8 cellular contexts compared by ENCODE assay signal in the genomic region with DNA sequence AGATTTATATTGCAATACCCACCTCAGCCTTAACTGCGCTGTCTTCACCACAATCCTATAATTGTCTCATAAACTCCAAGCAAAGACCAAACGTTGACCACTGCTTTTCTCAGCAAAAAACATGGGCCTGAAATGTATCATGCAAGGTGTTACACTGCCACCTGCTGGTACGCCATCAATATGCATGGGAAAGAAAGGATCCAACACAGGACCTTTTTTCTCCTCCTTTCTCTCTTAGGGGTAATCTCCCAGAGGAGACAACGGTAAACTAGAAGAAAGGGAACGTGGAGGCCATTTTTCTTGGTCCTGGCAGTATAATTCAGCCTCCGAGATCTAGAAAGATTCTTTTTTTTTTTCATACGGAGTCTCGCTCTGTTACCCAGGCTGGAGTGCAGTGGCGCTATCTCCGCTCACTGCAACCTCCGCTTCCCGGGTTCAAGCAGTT.
A peak's percentile ranks its signal among the peaks of the same experiment; 100 is the strongest.
DNase-seq lines count a peak whose midpoint lies in the region; ATAC-seq and FAIRE-seq lines count a peak whose summit lies in the region.

No MANE protein-coding gene starts in this region.

- H3K4me1 Mint-ChIP-seq in central memory CD8-positive, alpha-beta T cell: peaks cover 5% of the 10 kb centered on the region

- no peaks in the 10 kb centered on the region for H3K9me3 Mint-ChIP-seq in central memory CD8-positive, alpha-beta T cell

- H3K4me3 Mint-ChIP-seq in central memory CD8-positive, alpha-beta T cell: no peak overlapping the region

- ATAC-seq in GM18517 (IDR thresholded peaks at IDR 0.05; ENCODE audit: unreplicated experiment): peak; percentile 96
- peak; percentile 95 for ATAC-seq in HG03159 (IDR thresholded peaks at IDR 0.05; ENCODE audit: unreplicated experiment)
- ATAC-seq in central memory CD8-positive, alpha-beta T cell (replicated peaks; ENCODE audit: extremely low read depth, poor library complexity, severe bottlenecking): peak; percentile 99

- H3K27me3 Mint-ChIP-seq in central memory CD8-positive, alpha-beta T cell: peaks cover 32% of the 10 kb centered on the region

- H3K27ac Mint-ChIP-seq in central memory CD8-positive, alpha-beta T cell (ENCODE audit: low read depth): no peak overlapping the region

- H3K36me3 Mint-ChIP-seq in central memory CD8-positive, alpha-beta T cell (ENCODE audit: insufficient read depth): peaks cover 3% of the 10 kb centered on the region

- peak; percentile 97 for FAIRE-seq in A204.1 (lab: Jason Lieb, UNC)

- DNase-seq in NCI-H226: peak; percentile 23
- DNase-seq in activated CD4-positive, CD25-positive, alpha-beta regulatory T cell treated with anti-CD3 and anti-CD28 coated beads, Interleukin-2, amount 50 U/mL, for 16 hours (ENCODE audit: low read depth, low spot score): peak; percentile 73
- peak; percentile 80 for DNase-seq in central memory CD8-positive, alpha-beta T cell (ENCODE audit: low spot score in 2 of 2)
- peak; percentile 83 for DNase-seq in kidney glomerular epithelial cell (lab: John Stamatoyannopoulos, UW)
- DNase-seq in stimulated activated CD4-positive, alpha-beta T cell treated with anti-CD3 and anti-CD28 coated beads, Interleukin-2, amount 100 ng/mL, for 48 hours: peak; percentile 83 to 86

Comparison
In these comparisons a context has a peak if more than half of its experiments do, and no peak if none do; other contexts are left out.
1. Peak in every context shown above with its lines: DNase-seq and ATAC-seq.
2. DNase-seq: peak in every context shown above with its lines; median percentile 84 in stimulated activated CD4-positive, alpha-beta T cell treated with anti-CD3 and anti-CD28 coated beads, Interleukin-2, amount 100 ng/mL, for 48 hours; 83 in kidney glomerular epithelial cell; 80 in central memory CD8-positive, alpha-beta T cell; 73 in activated CD4-positive, CD25-positive, alpha-beta regulatory T cell treated with anti-CD3 and anti-CD28 coated beads, Interleukin-2, amount 50 U/mL, for 16 hours; 23 in NCI-H226.